Comparison of ENCODE assay signal across 35 cellular contexts in the genomic region with DNA sequence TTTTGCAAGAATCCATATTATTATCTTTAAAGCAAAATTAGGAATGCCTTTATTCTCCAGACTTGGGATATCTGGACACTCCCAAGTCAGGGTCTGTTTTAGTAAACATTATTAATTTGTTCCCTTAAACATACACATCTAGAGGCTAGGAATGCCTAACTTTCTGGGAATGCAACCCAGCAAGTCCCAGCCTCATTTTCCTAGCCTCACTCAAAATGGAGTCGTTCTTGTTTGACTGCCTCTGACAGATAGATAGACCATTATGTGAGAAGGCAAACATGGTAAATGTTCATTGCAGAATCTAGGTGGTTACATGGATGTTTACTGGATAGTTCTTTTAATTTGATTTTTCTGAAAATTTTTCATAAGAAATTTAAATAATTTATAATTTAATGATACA.
"Had no signal": no experiment of that assay in that cellular context is flagged by ENCODE, and none has a peak within 500 bp of the region (broad histone marks: within the 10 kb centered on the region; RNA-seq: fewer than 3 reads in every experiment).

No MANE protein-coding gene starts in this region.

- H3K36me3 Mint-ChIP-seq: activated CD4-positive, alpha-beta memory T cell treated with anti-CD3 and anti-CD28 coated beads for 36 hours; activated naive CD4-positive, alpha-beta T cell treated with anti-CD3 and anti-CD28 coated beads, Interleukin-2, amount 10 ng/mL, durations not matched to agents 7 days and 5 days; activated naive CD4-positive, alpha-beta T cell treated with anti-CD3 and anti-CD28 coated beads, Interleukin-2, amount 50 U/mL, for 24 hours; activated naive CD8-positive, alpha-beta T cell; brain had no signal

- H3K9me3 ChIP-seq: ascending aorta had no signal

- ATAC-seq: activated CD8-positive, alpha-beta T cell treated with anti-CD3 and anti-CD28 coated beads for 36 hours; activated naive CD8-positive, alpha-beta T cell treated with anti-CD3 and anti-CD28 coated beads, Interleukin-2, amount 50 U/mL, for 24 hours had no signal

- H3K4me3 Mint-ChIP-seq: activated B cell treated with CpG ODN at 0.5 μM for 24 hours; activated CD4-positive, alpha-beta memory T cell treated with anti-CD3 and anti-CD28 coated beads for 36 hours; activated CD4-positive, alpha-beta T cell treated with anti-CD3 and anti-CD28 coated beads, Interleukin-2, amount 10 ng/mL, durations not matched to agents 24 days and 14 days; activated CD8-positive, alpha-beta T cell treated with anti-CD3 and anti-CD28 coated beads for 36 hours; activated naive CD4-positive, alpha-beta T cell treated with anti-CD3 and anti-CD28 coated beads, Interleukin-2, amount 10 ng/mL, durations not matched to agents 7 days and 5 days; activated naive CD4-positive, alpha-beta T cell treated with anti-CD3 and anti-CD28 coated beads, Interleukin-2, amount 50 U/mL, for 24 hours; activated naive CD8-positive, alpha-beta T cell; activated naive CD8-positive, alpha-beta T cell treated with anti-CD3 and anti-CD28 coated beads, Interleukin-2, amount 10 ng/mL, durations not matched to agents 7 days and 5 days; activated naive CD8-positive, alpha-beta T cell treated with anti-CD3 and anti-CD28 coated beads, Interleukin-2, amount 50 U/mL, for 24 hours; activated T-cell treated with anti-CD3 and anti-CD28 coated beads, Interleukin-2, amount 50 U/mL, for 24 hours; brain; central memory CD8-positive, alpha-beta T cell; T-helper 1 cell treated with Interleukin-12 subunit alpha and Interleukin-12 subunit beta and Interleukin-4 antibody, amounts not matched to agents 30 μg/mL and 1 μg/mL, for 36 hours; T-helper 2 cell treated with Interferon-gamma antibody and Interleukin-4, amounts not matched to agents 5 μg/mL and 100 μg/mL, for 36 hours had no signal

- H3K27ac ChIP-seq: ascending aorta, cardiac muscle cell had no signal

- H3K4me3 ChIP-seq: ascending aorta, cardiac muscle cell had no signal

- H3K4me1 Mint-ChIP-seq: activated B cell treated with CpG ODN at 0.5 μM for 24 hours; activated CD4-positive, alpha-beta T cell treated with anti-CD3 and anti-CD28 coated beads, Interleukin-2, amount 10 ng/mL, durations not matched to agents 24 days and 14 days; activated naive CD4-positive, alpha-beta T cell treated with anti-CD3 and anti-CD28 coated beads, Interleukin-2, amount 10 ng/mL, durations not matched to agents 7 days and 5 days; activated naive CD4-positive, alpha-beta T cell treated with anti-CD3 and anti-CD28 coated beads, Interleukin-2, amount 50 U/mL, for 24 hours; activated naive CD8-positive, alpha-beta T cell treated with anti-CD3 and anti-CD28 coated beads, Interleukin-2, amount 50 U/mL, for 24 hours; brain; central memory CD8-positive, alpha-beta T cell had no signal

- DNase-seq: activated B cell treated with CpG ODN at 0.5 μM for 24 hours; activated CD4-positive, alpha-beta memory T cell treated with anti-CD3 and anti-CD28 coated beads for 36 hours; activated CD4-positive, alpha-beta T cell treated with anti-CD3 and anti-CD28 coated beads for 4 hours; activated CD4-positive, alpha-beta T cell treated with anti-CD3 and anti-CD28 coated beads, Interleukin-2, amount 10 ng/mL, durations not matched to agents 24 days and 14 days; activated CD4-positive, alpha-beta T cell treated with anti-CD3 and anti-CD28 coated beads, Interleukin-2, amount 50 U/mL, for 1 hour; activated CD4-positive, alpha-beta T cell treated with anti-CD3 and anti-CD28 coated beads, Interleukin-2, amount 50 U/mL, for 4 hours; activated CD4-positive, CD25-positive, alpha-beta regulatory T cell treated with anti-CD3 and anti-CD28 coated beads, Interleukin-2, amount 50 U/mL, for 72 hours; activated CD8-positive, alpha-beta memory T cell treated with anti-CD3 and anti-CD28 coated beads, Interleukin-2, amount 50 U/mL, for 4 hours; activated CD8-positive, alpha-beta T cell treated with anti-CD3 and anti-CD28 coated beads for 36 hours; activated effector memory CD4-positive, alpha-beta T cell treated with Interleukin-2 at 50 U/mL for 16 hours; activated gamma-delta T cell; activated naive CD4-positive, alpha-beta T cell treated with anti-CD3 and anti-CD28 coated beads, Interleukin-2, amount 10 ng/mL, durations not matched to agents 7 days and 5 days; activated naive CD4-positive, alpha-beta T cell treated with Interleukin-2 at 50 U/mL for 16 hours; activated naive CD8-positive, alpha-beta T cell treated with anti-CD3 and anti-CD28 coated beads, Interleukin-2, amount 10 ng/mL, durations not matched to agents 7 days and 5 days; activated naive CD8-positive, alpha-beta T cell treated with anti-CD3 and anti-CD28 coated beads, Interleukin-2, amount 50 U/mL, for 24 hours; activated T-cell treated with anti-CD3 and anti-CD28 coated beads, Interleukin-2, amount 50 U/mL, for 24 hours; activated T-cell treated with anti-CD3 and anti-CD28 coated beads, Interleukin-2, amount 50 U/mL, for 48 hours; amygdala; anterior cingulate cortex; caudate nucleus; cerebellar nuclear complex; T-helper 1 cell; T-helper 2 cell; T-helper 9 cell; WERI-Rb-1 had no signal

- H3K36me3 ChIP-seq: ascending aorta, cardiac muscle cell, WERI-Rb-1 had no signal

- H3K27me3 ChIP-seq: ascending aorta, cardiac muscle cell had no signal

- H3K9me3 Mint-ChIP-seq: activated CD4-positive, alpha-beta memory T cell treated with anti-CD3 and anti-CD28 coated beads for 36 hours; activated CD8-positive, alpha-beta T cell treated with anti-CD3 and anti-CD28 coated beads for 36 hours; activated naive CD4-positive, alpha-beta T cell treated with anti-CD3 and anti-CD28 coated beads, Interleukin-2, amount 10 ng/mL, durations not matched to agents 7 days and 5 days; activated naive CD4-positive, alpha-beta T cell treated with anti-CD3 and anti-CD28 coated beads, Interleukin-2, amount 50 U/mL, for 24 hours; activated T-cell treated with anti-CD3 and anti-CD28 coated beads, Interleukin-2, amount 50 U/mL, for 24 hours; activated T-helper 2 cell treated with anti-CD3 and anti-CD28 coated beads, Interferon-gamma antibody, Interleukin-2, Interleukin-4, amounts not matched to agents 10 μg/mL and 5 μg/mL and 100 μg/mL, durations not matched to agents 14 hours and 24 hours and 36 hours; central memory CD8-positive, alpha-beta T cell; T-helper 1 cell treated with Interleukin-12 subunit alpha and Interleukin-12 subunit beta and Interleukin-4 antibody, amounts not matched to agents 30 μg/mL and 1 μg/mL, for 36 hours; T-helper 2 cell treated with Interferon-gamma antibody and Interleukin-4, amounts not matched to agents 5 μg/mL and 100 μg/mL, for 36 hours had no signal

- H3K27ac Mint-ChIP-seq: activated B cell treated with CpG ODN at 0.5 μM for 24 hours; activated CD4-positive, alpha-beta memory T cell treated with anti-CD3 and anti-CD28 coated beads for 36 hours; activated CD4-positive, alpha-beta T cell treated with anti-CD3 and anti-CD28 coated beads, Interleukin-2, amount 10 ng/mL, durations not matched to agents 24 days and 14 days; activated CD8-positive, alpha-beta T cell treated with anti-CD3 and anti-CD28 coated beads for 36 hours; activated naive CD4-positive, alpha-beta T cell treated with anti-CD3 and anti-CD28 coated beads, Interleukin-2, amount 10 ng/mL, durations not matched to agents 7 days and 5 days; activated naive CD4-positive, alpha-beta T cell treated with anti-CD3 and anti-CD28 coated beads, Interleukin-2, amount 50 U/mL, for 24 hours; activated naive CD8-positive, alpha-beta T cell; activated naive CD8-positive, alpha-beta T cell treated with anti-CD3 and anti-CD28 coated beads, Interleukin-2, amount 10 ng/mL, durations not matched to agents 7 days and 5 days; activated naive CD8-positive, alpha-beta T cell treated with anti-CD3 and anti-CD28 coated beads, Interleukin-2, amount 50 U/mL, for 24 hours; activated T-cell treated with anti-CD3 and anti-CD28 coated beads, Interleukin-2, amount 50 U/mL, for 24 hours; activated T-helper 2 cell treated with anti-CD3 and anti-CD28 coated beads, Interferon-gamma antibody, Interleukin-2, Interleukin-4, amounts not matched to agents 10 μg/mL and 5 μg/mL and 100 μg/mL, durations not matched to agents 14 hours and 24 hours and 36 hours; brain; T-helper 1 cell treated with Interleukin-12 subunit alpha and Interleukin-12 subunit beta and Interleukin-4 antibody, amounts not matched to agents 30 μg/mL and 1 μg/mL, for 36 hours; T-helper 2 cell treated with Interferon-gamma antibody and Interleukin-4, amounts not matched to agents 5 μg/mL and 100 μg/mL, for 36 hours had no signal

- FAIRE-seq: bronchial epithelial cell had no signal

- H3K27me3 Mint-ChIP-seq: activated naive CD4-positive, alpha-beta T cell treated with anti-CD3 and anti-CD28 coated beads, Interleukin-2, amount 10 ng/mL, durations not matched to agents 7 days and 5 days; activated naive CD4-positive, alpha-beta T cell treated with anti-CD3 and anti-CD28 coated beads, Interleukin-2, amount 50 U/mL, for 24 hours; activated naive CD8-positive, alpha-beta T cell; activated T-cell treated with anti-CD3 and anti-CD28 coated beads, Interleukin-2, amount 50 U/mL, for 24 hours; central memory CD8-positive, alpha-beta T cell had no signal

- H3K4me1 ChIP-seq: ascending aorta had no signal
